8 cellular contexts compared by ENCODE assay signal in the genomic region with DNA sequence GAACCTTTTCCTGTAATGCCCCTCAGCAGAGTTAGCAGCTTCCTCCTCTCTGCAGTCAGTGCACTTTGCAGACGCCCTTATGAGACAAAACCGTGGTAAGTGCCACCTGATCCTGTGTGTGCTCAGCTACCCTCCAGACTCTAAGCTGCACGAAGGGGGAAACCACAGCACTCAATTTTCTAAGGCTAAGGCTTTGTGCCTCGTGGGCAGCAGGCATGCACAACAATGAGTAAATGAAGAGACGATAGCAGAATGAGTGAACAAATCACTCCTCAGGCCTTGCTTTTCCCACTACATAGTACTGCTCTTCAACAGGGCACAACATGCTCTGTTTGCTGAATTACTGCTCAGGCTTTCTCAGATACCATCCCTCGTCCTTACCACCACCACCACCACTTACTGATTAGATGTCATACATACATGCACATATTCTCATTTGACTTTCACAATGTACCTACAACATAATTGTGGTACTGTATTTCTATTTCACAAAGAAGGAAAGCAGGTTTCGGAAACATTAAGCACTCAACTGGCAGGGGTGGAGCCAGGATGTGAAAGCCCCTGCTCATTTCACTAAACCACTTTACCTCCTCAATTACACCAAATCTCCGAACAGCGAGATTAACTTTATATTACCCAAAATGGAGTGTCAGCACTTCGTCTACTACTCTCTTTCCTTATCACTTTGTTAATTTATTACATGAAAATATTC.
DNase-seq lines count a peak whose midpoint lies in the region; ATAC-seq and TF ChIP-seq lines count a peak whose summit lies in the region.

No MANE protein-coding gene starts in this region.

- peak overlapping the region; percentile 15 to 66 (median 36) for H3K27ac ChIP-seq in esophagus squamous epithelium
- H3K27ac ChIP-seq in tibial artery: no peak overlapping the region

- H3K36me3 ChIP-seq in esophagus squamous epithelium (no peaks in the 10 kb centered on the region), tibial artery (no peaks in the 10 kb centered on the region)

- H3K4me1 ChIP-seq in esophagus squamous epithelium (peaks cover 0 to 11% (median 4%) of the 10 kb centered on the region in 3 donors), tibial artery (peaks cover 0 to 8% (median 0%) of the 10 kb centered on the region in 4 donors)

- TF ChIP-seq CTCF in GM20000 (IDR thresholded peaks at IDR 0.05; ENCODE audit: extremely low read depth, missing control alignments): no peak
- TF ChIP-seq CTCF in esophagus squamous epithelium (IDR thresholded peaks at IDR 0.05): no peak
- no peak for TF ChIP-seq CTCF in tibial artery (IDR thresholded peaks at IDR 0.05)

- 51 to 64% methylated on average over 10 of the region's 10 CpGs for WGBS in esophagus squamous epithelium, 2 donors

- DNase-seq in GF-D8 (lab: John Stamatoyannopoulos, UW) (peak; percentile 41), GM20000 (ENCODE audit: low spot score) (peak; percentile 47), esophagus squamous epithelium (lab: John Stamatoyannopoulos, UW) (no peak), mesenteric fat pad (ENCODE audit: low spot score) (no peak), tibial artery (no peak)
- DNase-seq in stimulated activated CD8-positive, alpha-beta memory T cell treated with anti-CD3 and anti-CD28 coated beads, Interleukin-2, amount 100 ng/mL, for 48 hours (ENCODE audit: low read depth in 2 of 2): peak; percentile 23 to 27

- ATAC-seq in HG03571 (IDR thresholded peaks at IDR 0.05; ENCODE audit: unreplicated experiment): peak; percentile 75
- ATAC-seq in activated CD4-positive, CD25-positive, alpha-beta regulatory T cell treated with anti-CD3 and anti-CD28 coated beads, Interleukin-2, amount 50 U/mL, for 24 hours: peak; percentile 84 to 88

- H3K9me3 ChIP-seq in esophagus squamous epithelium (no peaks in the 10 kb centered on the region), tibial artery (no peaks in the 10 kb centered on the region)

- intact Hi-C loops in esophagus squamous epithelium (cut with DNase I): no loop called here
- intact Hi-C loops in tibial artery (cut with DNase I; ENCODE audit: low total_unique reads): no loop called here

- peak in 1 of 4 donors; percentile 38 for TF ChIP-seq POLR2A in esophagus squamous epithelium (IDR thresholded peaks at IDR 0.05)

- H3K4me3 ChIP-seq in esophagus squamous epithelium (no peak overlapping the region), tibial artery (no peak overlapping the region)

- H3K27me3 ChIP-seq in esophagus squamous epithelium (no peaks in the 10 kb centered on the region), tibial artery (no peaks in the 10 kb centered on the region)

Comparison
In these comparisons a context has a peak if more than half of its experiments do, and no peak if none do; other contexts are left out.
1. DNase-seq: peak in GF-D8 (single experiment), GM20000 (single experiment) and stimulated activated CD8-positive, alpha-beta memory T cell treated with anti-CD3 and anti-CD28 coated beads, Interleukin-2, amount 100 ng/mL, for 48 hours (2 of 2); none in esophagus squamous epithelium (single experiment), mesenteric fat pad (single experiment) and tibial artery (0 of 2).
2. H3K27ac ChIP-seq: peak in esophagus squamous epithelium (4 of 4); none in tibial artery (0 of 2).